ENCODE assay signal across 8 cellular contexts in genomic region chr2:8515864-8516533, GRCh38.
DNase-seq lines count a peak whose midpoint lies in the region; ATAC-seq and TF ChIP-seq lines count a peak whose summit lies in the region.

No MANE protein-coding gene starts in this region.

- H3K4me3 ChIP-seq in BLaER1 treated with 17β-estradiol and CSF1 and Interleukin-3, amounts not matched to agents 10 nM and 100 nM = no peak overlapping the region
- H3K4me3 ChIP-seq in OCI-LY1 (ENCODE audit: low read depth, low read length, poor library complexity, severe bottlenecking) (no peak overlapping the region), gastroesophageal sphincter (no peak overlapping the region)

- H3K27ac Mint-ChIP-seq in natural killer cell = peak overlapping the region; percentile 88 to 94

- no peaks in the 10 kb centered on the region for H3K36me3 Mint-ChIP-seq in natural killer cell

- peak overlapping the region in 1 of 11 experiments; percentile 6; a peak in 2 of 22 replicates for H3K9ac ChIP-seq in BLaER1 treated with 17β-estradiol and CSF1 and Interleukin-3, amounts not matched to agents 10 nM and 100 nM
- H3K9ac ChIP-seq in OCI-LY1 (ENCODE audit: low read length) = peak overlapping the region; percentile 15; the same call in 1 of the 2 replicates

- no peaks in the 10 kb centered on the region for H3K79me2 ChIP-seq in OCI-LY1 (ENCODE audit: insufficient read depth, low read length)

- no peaks in the 10 kb centered on the region for H3K9me3 Mint-ChIP-seq in natural killer cell

- intact Hi-C loops in natural killer cell (cut with micrococcal nuclease) = loop anchor here (5.0 kb wide), 2 partner anchors 39 to 169 kb away; no protein-coding TSS in a partner anchor

- H3K27ac ChIP-seq in BLaER1 treated with 17β-estradiol and CSF1 and Interleukin-3, amounts not matched to agents 10 nM and 100 nM = peak overlapping the region; percentile 15 to 84 (median 69); a peak in 19 of 22 replicates
- H3K27ac ChIP-seq in OCI-LY1 (ENCODE audit: low read depth, low read length, poor library complexity, severe bottlenecking) (peak overlapping the region; percentile 93), gastroesophageal sphincter (peak overlapping the region in 1 of 4 donors; percentile 44)

- no peaks in the 10 kb centered on the region for H3K27me3 Mint-ChIP-seq in natural killer cell (ENCODE audit: low read depth in 2 of 2)

- 86 to 100% methylated on average over 2 to 5 of the region's 5 CpGs for WGBS in gastroesophageal sphincter (ENCODE audit: low coverage in 1 of 2), 2 donors

- H3K36me3 ChIP-seq in BLaER1 treated with 17β-estradiol and CSF1 and Interleukin-3, amounts not matched to agents 10 nM and 100 nM = no peaks in the 10 kb centered on the region
- H3K36me3 ChIP-seq in OCI-LY1 (ENCODE audit: insufficient read depth, low read length) = peaks cover 17% of the 10 kb centered on the region
- H3K36me3 ChIP-seq in gastroesophageal sphincter = no peaks in the 10 kb centered on the region

- no peaks in the 10 kb centered on the region for H3K9me2 ChIP-seq in OCI-LY1 (ENCODE audit: low read depth, low read length)

- H3K4me2 ChIP-seq in BLaER1 treated with 17β-estradiol and CSF1 and Interleukin-3, amounts not matched to agents 10 nM and 100 nM = peak overlapping the region; percentile 57 to 83 (median 71)
- H3K4me2 ChIP-seq in OCI-LY1 (ENCODE audit: low read length) = peak overlapping the region; percentile 8; the same call in 1 of the 2 replicates

- H3K4me3 Mint-ChIP-seq in natural killer cell = peak overlapping the region; percentile 63

- H3K9me3 ChIP-seq in BLaER1 treated with 17β-estradiol and CSF1 and Interleukin-3, amounts not matched to agents 10 nM and 100 nM (replicated peaks in 1 of 11) = peaks cover 0 to 25% (median 13%) of the 10 kb centered on the region in 11 experiments; a peak in 19 of 22 replicates
- H3K9me3 ChIP-seq in OCI-LY1 (ENCODE audit: low read length) (no peaks in the 10 kb centered on the region), gastroesophageal sphincter (peaks cover 0 to 6% (median 0%) of the 10 kb centered on the region in 3 donors)

- TF ChIP-seq CTCF in OCI-LY1 (IDR thresholded peaks at IDR 0.05; ENCODE audit: low read length) = no peak
- no peak for TF ChIP-seq CTCF in natural killer cell (IDR thresholded peaks at IDR 0.05)
- TF ChIP-seq CTCF in gastroesophageal sphincter (IDR thresholded peaks at IDR 0.05) = no peak

- H4K20me1 ChIP-seq in BLaER1 treated with 17β-estradiol and CSF1 and Interleukin-3, amounts not matched to agents 10 nM and 100 nM = no peaks in the 10 kb centered on the region
- H4K20me1 ChIP-seq in OCI-LY1 (ENCODE audit: insufficient read depth, low read length) = no peaks in the 10 kb centered on the region

- no peaks in the 10 kb centered on the region for H3F3A ChIP-seq in OCI-LY1 (ENCODE audit: insufficient read depth, low read length)

- TF ChIP-seq POLR2A in gastroesophageal sphincter (IDR thresholded peaks at IDR 0.05) = no peak

- ATAC-seq in GM18907 (IDR thresholded peaks at IDR 0.05; ENCODE audit: unreplicated experiment) = peak; percentile 48
- ATAC-seq in HG03108 (IDR thresholded peaks at IDR 0.05; ENCODE audit: unreplicated experiment) = peak; percentile 32
- no peak for ATAC-seq in natural killer cell
- ATAC-seq in gastroesophageal sphincter = no peak

- peaks cover 74 to 98% (median 86%) of the 10 kb centered on the region in 10 experiments for H3K4me1 ChIP-seq in BLaER1 treated with 17β-estradiol and CSF1 and Interleukin-3, amounts not matched to agents 10 nM and 100 nM
- peaks cover 51% of the 10 kb centered on the region for H3K4me1 ChIP-seq in OCI-LY1 (ENCODE audit: insufficient read depth, low read length, severe bottlenecking)
- H3K4me1 ChIP-seq in gastroesophageal sphincter = no peaks in the 10 kb centered on the region

- no peak overlapping the region for H2AFZ ChIP-seq in OCI-LY1 (ENCODE audit: low read length)

- no peak for TF ChIP-seq EP300 in gastroesophageal sphincter (IDR thresholded peaks at IDR 0.05)

- DNase-seq in natural killer cell (no peak), mucosa of gallbladder (ENCODE audit: low spot score) (no peak), hypothalamus (lab: John Stamatoyannopoulos, UW) (no peak)

- peaks cover 80 to 85% of the 10 kb centered on the region in 2 donors for H3K4me1 Mint-ChIP-seq in natural killer cell

- no peaks in the 10 kb centered on the region for H3K27me3 ChIP-seq in BLaER1 treated with 17β-estradiol and CSF1 and Interleukin-3, amounts not matched to agents 10 nM and 100 nM
- H3K27me3 ChIP-seq in OCI-LY1 (ENCODE audit: insufficient read depth, low read length) = no peaks in the 10 kb centered on the region
- no peaks in the 10 kb centered on the region for H3K27me3 ChIP-seq in gastroesophageal sphincter

Comparison
In these comparisons a context has a peak if more than half of its experiments do, and no peak if none do; other contexts are left out.
1. ATAC-seq: peak in GM18907 (single experiment) and HG03108 (single experiment); none in natural killer cell (0 of 3) and gastroesophageal sphincter (single experiment).